In the genomic region with DNA sequence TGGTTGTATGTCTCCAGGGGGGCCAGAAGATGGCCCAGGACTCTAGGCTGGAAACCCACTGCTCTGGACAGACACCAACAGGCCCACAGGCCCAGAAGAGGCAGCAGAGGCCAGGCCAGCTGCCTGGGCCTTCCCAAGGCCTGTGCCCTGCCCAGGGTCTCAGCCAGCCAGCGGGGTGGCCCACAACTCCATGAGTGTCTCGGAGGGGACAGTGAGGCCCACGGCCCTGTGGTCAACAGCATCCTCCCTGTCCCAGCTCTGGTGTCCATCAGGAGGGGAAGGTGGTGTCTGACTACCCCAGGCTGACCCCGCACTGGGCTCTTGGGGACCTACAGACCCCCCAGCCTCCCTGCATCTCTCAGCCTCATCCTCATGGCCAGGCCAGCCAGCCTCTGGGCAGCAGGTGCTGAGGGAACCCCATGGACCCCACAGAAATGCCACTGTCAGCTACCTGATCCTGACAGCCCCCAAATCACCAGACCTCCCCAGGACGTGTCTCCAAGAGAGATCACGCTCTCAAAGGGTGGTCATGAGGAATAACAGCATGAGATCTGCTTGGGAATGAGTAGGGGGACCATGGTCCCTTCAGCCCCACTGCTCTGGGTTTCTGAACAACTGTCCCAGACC, we compare ENCODE assay signal across 1 cellular context.
TF ChIP-seq lines count a peak whose summit lies in the region.

No MANE protein-coding gene starts in this region.

TF ChIP-seq in HepG2, 621 proteins besides CTCF, POLR2A, EP300 and RAD21 (continued from another document):
- TF ChIP-seq, protein P1, sequence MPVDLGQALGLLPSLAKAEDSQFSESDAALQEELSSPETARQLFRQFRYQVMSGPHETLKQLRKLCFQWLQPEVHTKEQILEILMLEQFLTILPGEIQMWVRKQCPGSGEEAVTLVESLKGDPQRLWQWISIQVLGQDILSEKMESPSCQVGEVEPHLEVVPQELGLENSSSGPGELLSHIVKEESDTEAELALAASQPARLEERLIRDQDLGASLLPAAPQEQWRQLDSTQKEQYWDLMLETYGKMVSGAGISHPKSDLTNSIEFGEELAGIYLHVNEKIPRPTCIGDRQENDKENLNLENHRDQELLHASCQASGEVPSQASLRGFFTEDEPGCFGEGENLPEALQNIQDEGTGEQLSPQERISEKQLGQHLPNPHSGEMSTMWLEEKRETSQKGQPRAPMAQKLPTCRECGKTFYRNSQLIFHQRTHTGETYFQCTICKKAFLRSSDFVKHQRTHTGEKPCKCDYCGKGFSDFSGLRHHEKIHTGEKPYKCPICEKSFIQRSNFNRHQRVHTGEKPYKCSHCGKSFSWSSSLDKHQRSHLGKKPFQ (CRISPR knock-in tag; IDR thresholded peaks at IDR 0.05; ENCODE audit: insufficient replicate concordance): no peak
- no peak for TF ChIP-seq ZNF589 (CRISPR knock-in tag; conservative IDR thresholded peaks at IDR 0.05)
- TF ChIP-seq RFXANK (CRISPR knock-in tag; IDR thresholded peaks at IDR 0.05): no peak
